In the genomic region with DNA sequence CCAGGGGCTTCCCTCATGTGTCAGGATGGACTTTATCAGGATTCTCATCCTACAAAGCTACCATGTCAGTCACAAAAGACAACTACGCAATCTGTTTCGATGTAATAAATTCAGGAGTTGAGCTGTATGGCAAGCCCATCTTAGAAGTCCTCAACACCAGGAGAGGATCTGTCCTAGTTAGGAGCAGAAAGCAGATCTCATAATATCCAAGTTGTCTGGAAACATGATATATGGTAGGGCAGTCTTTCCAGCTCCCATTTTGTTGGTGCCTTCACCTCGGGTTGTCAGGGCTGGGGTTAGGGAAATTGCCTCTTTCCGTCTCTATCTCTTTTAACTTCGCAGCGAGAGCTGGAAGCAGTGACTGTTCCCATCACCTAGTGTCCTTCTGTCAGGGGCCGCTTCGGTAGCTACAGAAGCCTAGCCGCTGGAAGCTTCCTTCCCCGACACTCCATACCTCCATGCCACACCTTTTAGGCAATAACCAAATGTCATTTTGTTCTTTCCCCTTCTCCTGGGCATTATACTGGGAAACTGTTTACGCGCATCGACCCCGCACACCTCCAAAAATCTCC, we compare ENCODE assay signal across 8 cellular contexts. TPM values are rescaled to one million over a fixed set of nuclear protein-coding genes. Genes with fewer than 3 reads are reported as not detected.
DNase-seq lines count a peak whose midpoint lies in the region; ATAC-seq and TF ChIP-seq lines count a peak whose summit lies in the region.

No MANE protein-coding gene starts in this region.

- H3K27ac Mint-ChIP-seq in naive thymus-derived CD8-positive, alpha-beta T cell, result peak overlapping the region; percentile 89 to 98 (median 96)

- no peaks in the 10 kb centered on the region for H3K27me3 Mint-ChIP-seq in naive thymus-derived CD8-positive, alpha-beta T cell

- H3K27me3 ChIP-seq in effector memory CD4-positive, alpha-beta T cell (replicated peaks; ENCODE audit: control insufficient read depth, insufficient read depth, low read length, poor library complexity, severe bottlenecking), result no peaks in the 10 kb centered on the region

- POLR2A ChIA-PET in naive thymus-derived CD8-positive, alpha-beta T cell (lab: Charles Lee), result interaction anchor here (0.9 to 4.8 kb wide), 11 partner anchors 9 to 1209 kb away, joined by 4 to 79 read pairs (median 8); partner anchors contain the start of genes MGAT2 and RPL36AL

- no peak for ATAC-seq in naive thymus-derived CD8-positive, alpha-beta T cell
- no peak for ATAC-seq in HG02610 (IDR thresholded peaks at IDR 0.05; ENCODE audit: unreplicated experiment)

- H3K36me3 Mint-ChIP-seq in naive thymus-derived CD8-positive, alpha-beta T cell, result peaks cover 0 to 10% (median 0%) of the 10 kb centered on the region in 3 donors

- peak overlapping the region; percentile 73 for H3K4me3 ChIP-seq in GM12865 (ENCODE audit: low read depth, low read length)
- peak overlapping the region; percentile 85 for H3K4me3 ChIP-seq in effector memory CD4-positive, alpha-beta T cell (ENCODE audit: insufficient read depth, low read depth, low read length, poor library complexity, severe bottlenecking)

- TF ChIP-seq CTCF in GM12865 (IDR thresholded peaks at IDR 0.05; ENCODE audit: insufficient read depth, low read depth, low read length, missing control alignments), result no peak

- H3K27ac ChIP-seq in effector memory CD4-positive, alpha-beta T cell (ENCODE audit: insufficient read depth, low read length, poor library complexity, severe bottlenecking), result peak overlapping the region; percentile 71

- no peaks in the 10 kb centered on the region for H3K36me3 ChIP-seq in effector memory CD4-positive, alpha-beta T cell (ENCODE audit: control insufficient read depth, insufficient read depth, low read length)

- no peaks in the 10 kb centered on the region for H3K9me3 ChIP-seq in effector memory CD4-positive, alpha-beta T cell (ENCODE audit: control insufficient read depth, low read length)

- H3K4me3 Mint-ChIP-seq in naive thymus-derived CD8-positive, alpha-beta T cell, result peak overlapping the region; percentile 89 to 99 (median 98)

- H3K4me1 Mint-ChIP-seq in naive thymus-derived CD8-positive, alpha-beta T cell, result peaks cover 43 to 79% (median 72%) of the 10 kb centered on the region in 4 donors

- H3K9me3 Mint-ChIP-seq in naive thymus-derived CD8-positive, alpha-beta T cell, result no peaks in the 10 kb centered on the region

- DNase-seq in GM12865 (ENCODE audit: low read depth) (no peak), NCI-H748 treated with DMSO at 0.1 percent for 48 hours (lab: John Stamatoyannopoulos, UW) (peak; percentile 57), foreskin melanocyte (no peak), CD1c-positive myeloid dendritic cell (ENCODE audit: extremely low spot score) (no peak)
- DNase-seq in effector memory CD4-positive, alpha-beta T cell, result no peak
- peak in 2 of 10 donors; percentile 17 to 37 for DNase-seq in naive thymus-derived CD8-positive, alpha-beta T cell
- DNase-seq in central memory CD4-positive, alpha-beta T cell, result no peak

- peaks cover 16% of the 10 kb centered on the region for H3K4me1 ChIP-seq in effector memory CD4-positive, alpha-beta T cell (ENCODE audit: control insufficient read depth, insufficient read depth, low read length, poor library complexity, severe bottlenecking)

RNA-seq across cellular contexts. Expression of gene NIN, which starts 1.4 kb away (rescaled TPM):
- total RNA-seq in naive thymus-derived CD8-positive, alpha-beta T cell, result 100 to 1,000 TPM; 124 to 137 TPM
- 10 to 100 TPM; 37.1 to 60.2 (median 42.7) TPM for polyA plus RNA-seq in naive thymus-derived CD8-positive, alpha-beta T cell

RNA-seq across cellular contexts. Expression of gene ABHD12B, which starts 42.3 kb away (rescaled TPM):
- total RNA-seq in naive thymus-derived CD8-positive, alpha-beta T cell, result not detected
- not detected for polyA plus RNA-seq in naive thymus-derived CD8-positive, alpha-beta T cell
